13 cellular contexts compared by ENCODE assay signal in genomic region chr1:54519709-54520108, GRCh38. TPM values are rescaled to one million over a fixed set of nuclear protein-coding genes. Genes with fewer than 3 reads are reported as not detected.
DNase-seq lines count a peak whose midpoint lies in the region; ATAC-seq, FAIRE-seq and TF ChIP-seq lines count a peak whose summit lies in the region.
"Had no signal": no experiment of that assay in that cellular context is flagged by ENCODE, and none has a peak within 500 bp of the region (broad histone marks: within the 10 kb centered on the region; RNA-seq: fewer than 3 reads in every experiment).

No MANE protein-coding gene starts in this region.

- H2BK120ac ChIP-seq in H1 (replicated peaks; ENCODE audit: low read depth, low read length) (no peak overlapping the region), trophoblast cell (ENCODE audit: insufficient read depth, low read length, poor library complexity) (no peak overlapping the region)

- H3K79me2 ChIP-seq in H1 (ENCODE audit: control insufficient read depth in 1 of 2, insufficient read depth in 2 of 2, low read length in 2 of 2) (no peaks in the 10 kb centered on the region), trophoblast cell (ENCODE audit: control insufficient read depth, insufficient read depth, low read length, poor library complexity) (peaks cover 3% of the 10 kb centered on the region)
- H3K79me2 ChIP-seq: parathyroid adenoma had no signal

- H3K27me3 Mint-ChIP-seq in activated CD4-positive, alpha-beta T cell treated with anti-CD3 and anti-CD28 coated beads for 36 hours, result no peaks in the 10 kb centered on the region

- H3K79me1 ChIP-seq in H1 (ENCODE audit: low read depth, low read length), result no peaks in the 10 kb centered on the region
- H3K79me1 ChIP-seq in trophoblast cell (ENCODE audit: low read length), result peaks cover 8% of the 10 kb centered on the region

- H4K12ac ChIP-seq in trophoblast cell (ENCODE audit: low read depth, low read length), result no peak overlapping the region

- 59% methylated on average over 5 of the region's 5 CpGs; no CpG with 5 or more reads in 1 of the 2 experiments for WGBS in H1 (ENCODE audit: extremely low coverage in 1 of 2, insufficient coverage in 1 of 2, insufficient read length in 1 of 2, insufficient replicate concordance in 2 of 2, low coverage in 1 of 2, low lambda C conversion rate in 2 of 2, missing lambda C conversion rate in 1 of 2), 2 experiments
- WGBS in trophoblast cell (ENCODE audit: extremely low coverage, insufficient coverage, insufficient read length), result no CpG with 5 or more reads among the region's 5 CpGs

- no peak overlapping the region for H2BK20ac ChIP-seq in H1 (ENCODE audit: low read length)

- no peaks in the 10 kb centered on the region for H3K9me3 ChIP-seq in H1 (ENCODE audit: insufficient read depth in 2 of 2, low read depth in 1 of 2, low read length in 1 of 2)
- H3K9me3 ChIP-seq in trophoblast cell (ENCODE audit: insufficient read depth, low read depth, low read length), result no peaks in the 10 kb centered on the region
- H3K9me3 ChIP-seq: suprapubic skin had no signal

- peak overlapping the region; percentile 87; the same call in 1 of the 2 replicates for H4K8ac ChIP-seq in H1 (ENCODE audit: extremely low read depth, insufficient read depth, low read length)
- peak overlapping the region; percentile 11 for H4K8ac ChIP-seq in trophoblast cell (ENCODE audit: low read depth, low read length)

- H4K5ac ChIP-seq in H1 (ENCODE audit: insufficient read length, low read depth, low read length), result no peak overlapping the region

- no peak overlapping the region for H3K27ac ChIP-seq in H1 (ENCODE audit: low read depth, low read length)
- H3K27ac ChIP-seq in trophoblast cell (ENCODE audit: low read depth, low read length), result no peak overlapping the region
- H3K27ac ChIP-seq: parathyroid adenoma, suprapubic skin had no signal

- no peak overlapping the region for H3K27ac Mint-ChIP-seq in activated CD4-positive, alpha-beta T cell treated with anti-CD3 and anti-CD28 coated beads for 36 hours

- H3K4me1 Mint-ChIP-seq in activated CD4-positive, alpha-beta T cell treated with anti-CD3 and anti-CD28 coated beads for 36 hours, result no peaks in the 10 kb centered on the region

- H2BK12ac ChIP-seq in H1 (ENCODE audit: low read depth, low read length) (no peak overlapping the region), trophoblast cell (ENCODE audit: low read length) (peak overlapping the region; percentile 79)

- H3K14ac ChIP-seq in H1 (ENCODE audit: insufficient read length), result no peak overlapping the region
- H3K14ac ChIP-seq in trophoblast cell (ENCODE audit: low read length), result peak overlapping the region; percentile 24

- no peak overlapping the region for H3K9ac ChIP-seq in H1 (replicated peaks in 1 of 4; ENCODE audit: extremely low read depth in 1 of 4, low read depth in 3 of 4, low read length in 3 of 4)
- no peak overlapping the region for H3K9ac ChIP-seq in trophoblast cell (ENCODE audit: low read length)
- H3K9ac ChIP-seq: parathyroid adenoma had no signal

- DNase-seq in activated CD4-positive, alpha-beta T cell treated with anti-CD3 and anti-CD28 coated beads for 36 hours, result peak; percentile 36
- DNase-seq in activated CD4-positive, alpha-beta T cell treated with anti-CD3 and anti-CD28 coated beads for 4 hours, result no peak
- DNase-seq in M059J (ENCODE audit: low read depth) (peak; percentile 34), H1 (ENCODE audit: low read depth in 1 of 2, low spot score in 2 of 2) (peak in 1 of 2 experiments; percentile 63), trophoblast cell (no peak), NOMO-1 (lab: John Stamatoyannopoulos, UW; ENCODE audit: unreplicated experiment in 2 of 2) (no peak)
- DNase-seq: NCI-H446 treated with DMSO at 0.1 percent for 48 hours; stimulated activated CD4-positive, alpha-beta T cell treated with anti-CD3 and anti-CD28 coated beads, Interleukin-4, amount 100 ng/mL, for 24 hours had no signal

- TF ChIP-seq EP300 in H1 (IDR thresholded peaks at IDR 0.05; ENCODE audit: borderline replicate concordance in 1 of 2, low read depth in 2 of 2, low read length in 2 of 2), result no peak

- H4K91ac ChIP-seq in H1 (replicated peaks; ENCODE audit: insufficient read length, low read length), result no peak overlapping the region
- H4K91ac ChIP-seq in trophoblast cell (ENCODE audit: low read depth, low read length), result peak overlapping the region; percentile 66

- H3K23ac ChIP-seq in H1 (ENCODE audit: insufficient read length) (no peak overlapping the region), trophoblast cell (ENCODE audit: low read length) (no peak overlapping the region)

- H3K36me3 ChIP-seq in H1 (ENCODE audit: control insufficient read depth in 2 of 4, insufficient read depth in 4 of 4, low read length in 3 of 4) (no peaks in the 10 kb centered on the region), trophoblast cell (ENCODE audit: control insufficient read depth in 1 of 2, insufficient read depth in 2 of 2, low read length in 2 of 2) (no peaks in the 10 kb centered on the region)
- H3K36me3 ChIP-seq: suprapubic skin had no signal

- H3K9me3 Mint-ChIP-seq in activated CD4-positive, alpha-beta T cell treated with anti-CD3 and anti-CD28 coated beads for 36 hours (ENCODE audit: low read depth), result no peaks in the 10 kb centered on the region

- POLR2A ChIA-PET in activated CD4-positive, alpha-beta T cell treated with anti-CD3 and anti-CD28 coated beads for 36 hours (lab: Charles Lee), result no interaction called here
- POLR2A ChIA-PET in H1 (lab: Charles Lee; ENCODE audit: partially characterized antibody), result no interaction called here

- no peak overlapping the region for H3K4me3 Mint-ChIP-seq in activated CD4-positive, alpha-beta T cell treated with anti-CD3 and anti-CD28 coated beads for 36 hours

- H3K4me3 ChIP-seq in H1 (ENCODE audit: extremely low read depth in 1 of 4, insufficient read depth in 2 of 4, low read depth in 3 of 4, low read length in 4 of 4), result no peak overlapping the region
- no peak overlapping the region for H3K4me3 ChIP-seq in trophoblast cell (ENCODE audit: low read depth, low read length)
- H3K4me3 ChIP-seq: suprapubic skin had no signal

- no peak overlapping the region for H3K18ac ChIP-seq in H1 (ENCODE audit: extremely low read depth, low read length)
- no peak overlapping the region for H3K18ac ChIP-seq in trophoblast cell (ENCODE audit: low read length)

- TF ChIP-seq POLR2A in H1 (IDR thresholded peaks at IDR 0.05; ENCODE audit: control extremely low read depth in 1 of 2, low read depth in 2 of 2, low read length in 2 of 2), result no peak

- H2BK5ac ChIP-seq in H1 (ENCODE audit: low read depth, low read length) (no peak overlapping the region), trophoblast cell (ENCODE audit: low read depth, low read length, poor library complexity) (no peak overlapping the region)

- H3K27me3 ChIP-seq in H1 (replicated peaks in 1 of 4; ENCODE audit: control insufficient read depth in 3 of 4, extremely low read depth in 1 of 4, insufficient read depth in 3 of 4, low read length in 3 of 4), result no peaks in the 10 kb centered on the region
- no peaks in the 10 kb centered on the region for H3K27me3 ChIP-seq in trophoblast cell (ENCODE audit: insufficient read depth, low read length)

- no peak overlapping the region for H2BK15ac ChIP-seq in H1 (ENCODE audit: low read length)

- H4K20me1 ChIP-seq in H1 (replicated peaks in 1 of 2; ENCODE audit: control insufficient read depth in 1 of 2, insufficient read depth in 2 of 2, low read length in 2 of 2), result no peaks in the 10 kb centered on the region

- H2AK5ac ChIP-seq in H1 (ENCODE audit: low read depth, low read length) (no peak overlapping the region), trophoblast cell (ENCODE audit: low read length) (no peak overlapping the region)

- FAIRE-seq in H1 (lab: Jason Lieb, UNC), result peak; percentile 69
- FAIRE-seq: keratinocyte had no signal

- H3K4ac ChIP-seq in H1 (replicated peaks; ENCODE audit: insufficient read length, low read depth, low read length), result no peak overlapping the region
- no peak overlapping the region for H3K4ac ChIP-seq in trophoblast cell (ENCODE audit: low read depth, low read length)

- TF ChIP-seq RAD21 in H1 (IDR thresholded peaks at IDR 0.05 in 1 of 2, conservative IDR thresholded peaks at IDR 0.05 in 1 of 2; ENCODE audit: low read depth in 2 of 2, low read length in 2 of 2), result peak; percentile 65 to 73

- no peak overlapping the region for H3K56ac ChIP-seq in H1 (replicated peaks; ENCODE audit: insufficient read length, low read depth, low read length)

- no peak overlapping the region for H2AFZ ChIP-seq in H1 (ENCODE audit: low read length)
- no peak overlapping the region for H2AFZ ChIP-seq in trophoblast cell (ENCODE audit: insufficient read depth, low read length, poor library complexity)
- H2AFZ ChIP-seq: parathyroid adenoma had no signal

- intact Hi-C loops in activated CD4-positive, alpha-beta T cell treated with anti-CD3 and anti-CD28 coated beads for 36 hours (cut with DNase I, micrococcal nuclease), result no loop called here

- ATAC-seq in activated CD4-positive, alpha-beta T cell treated with anti-CD3 and anti-CD28 coated beads for 36 hours, result no peak
- no peak for ATAC-seq in HG03135 (IDR thresholded peaks at IDR 0.05; ENCODE audit: unreplicated experiment)
- ATAC-seq in HG03457 (IDR thresholded peaks at IDR 0.05; ENCODE audit: unreplicated experiment), result no peak

- H3K4me2 ChIP-seq in H1 (ENCODE audit: insufficient read depth in 1 of 2, low read depth in 2 of 2, low read length in 2 of 2) (no peak overlapping the region), trophoblast cell (ENCODE audit: low read length) (no peak overlapping the region)

- CTCF ChIA-PET in activated CD4-positive, alpha-beta T cell treated with anti-CD3 and anti-CD28 coated beads for 36 hours (lab: Charles Lee), result no interaction called here
- CTCF ChIA-PET in H1 (lab: Charles Lee; ENCODE audit: partially characterized antibody), result interaction anchor here (0.6 to 2.5 kb wide), 16 partner anchors 7 to 344 kb away, joined by 3 to 13 read pairs (median 4); no protein-coding TSS in a partner anchor

- no peaks in the 10 kb centered on the region for H3K4me1 ChIP-seq in H1 (replicated peaks in 1 of 4; ENCODE audit: control insufficient read depth in 3 of 4, insufficient read depth in 4 of 4, low read length in 3 of 4)
- H3K4me1 ChIP-seq in trophoblast cell (ENCODE audit: control insufficient read depth in 1 of 2, insufficient read depth in 2 of 2, low read length in 2 of 2), result peaks cover 9 to 10% of the 10 kb centered on the region in 2 experiments
- H3K4me1 ChIP-seq: parathyroid adenoma, suprapubic skin had no signal

- TF ChIP-seq CTCF in H1 (IDR thresholded peaks at IDR 0.05; ENCODE audit: control extremely low read depth in 1 of 3, insufficient read depth in 1 of 3, low read depth in 1 of 3, low read length in 3 of 3), result peak; percentile 57 to 80 (median 65)

- H3K36me3 Mint-ChIP-seq in activated CD4-positive, alpha-beta T cell treated with anti-CD3 and anti-CD28 coated beads for 36 hours (ENCODE audit: low read depth), result no peaks in the 10 kb centered on the region

- no peaks in the 10 kb centered on the region for H3K23me2 ChIP-seq in H1 (ENCODE audit: low read depth, low read length)

RNA-seq across cellular contexts. Expression of gene ACOT11, which starts 28.3 kb away (rescaled TPM):
- 1 to 10 TPM; 2.0 TPM for total RNA-seq in activated CD4-positive, alpha-beta T cell treated with anti-CD3 and anti-CD28 coated beads for 36 hours
- total RNA-seq in M059J (2014; rRNA removed; shearing (Covaris generic)), result 0.64 and 0.66 TPM in 2 replicates
- total RNA-seq in H1 (2021; fragmentation: NEBNext Ultra II Directional; extraction: Animal tissue kit (Norgen Biotek cat#: 25700)), result 3.5 and 3.8 TPM in 2 replicates
- 4.5 and 5.6 TPM in 2 replicates for polyA plus RNA-seq in H1 (2011; rRNA removed)
- polyA plus RNA-seq in H1 (2011; cell fraction: cytosol; rRNA removed), result 4.2 TPM
- 9.9 TPM for polyA plus RNA-seq in H1 (2011; cell fraction: nucleus; rRNA removed)
- 2.9 to 4.1 TPM (median 3.4 TPM) in 4 replicates for polyA plus RNA-seq in H1 (2012, experiment 1 of 2)
- 3.2 TPM for polyA plus RNA-seq in H1 (2012, experiment 2 of 2)
- 2.8 TPM for polyA plus RNA-seq in H1 (2013, experiment 1 of 2)
- 2.5 TPM for polyA plus RNA-seq in H1 (2013, experiment 2 of 2)
- polyA minus RNA-seq in H1 (2011; rRNA and poly(A)+ RNA removed), result 6.1 and 6.3 TPM in 2 replicates
- polyA minus RNA-seq in H1 (2011; cell fraction: cytosol; rRNA and poly(A)+ RNA removed), result 1.8 TPM
- 8.7 TPM for polyA minus RNA-seq in H1 (2011; cell fraction: nucleus; rRNA and poly(A)+ RNA removed)
- 4.2 and 5.0 TPM in 2 replicates for polyA plus RNA-seq in trophoblast cell (2013)

Comparison
In these comparisons a context has a peak if more than half of its experiments do, and no peak if none do; other contexts are left out.
1. DNase-seq: peak in activated CD4-positive, alpha-beta T cell treated with anti-CD3 and anti-CD28 coated beads for 36 hours (single experiment) and M059J (single experiment); none in activated CD4-positive, alpha-beta T cell treated with anti-CD3 and anti-CD28 coated beads for 4 hours (0 of 2), trophoblast cell (0 of 2) and NOMO-1 (0 of 2).